In the genomic region with DNA sequence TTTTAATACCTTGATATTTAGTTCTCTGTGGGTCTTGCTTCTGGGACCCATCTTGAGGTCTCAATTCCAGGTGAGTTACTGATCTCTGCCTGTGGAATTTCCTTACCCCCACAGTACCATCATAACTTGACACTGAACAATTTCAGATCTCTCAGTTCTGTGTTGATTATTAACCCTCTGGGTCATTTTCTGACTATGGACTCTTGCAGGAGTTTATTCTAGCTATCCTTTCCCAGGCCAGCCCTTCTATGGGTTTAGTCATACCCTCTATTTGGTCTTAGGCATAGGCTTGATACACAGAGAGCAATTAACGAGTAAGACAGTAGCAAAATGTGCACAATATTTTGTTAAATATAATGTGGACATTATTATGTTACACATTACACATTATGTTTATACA, we compare ENCODE assay signal across 33 cellular contexts. TPM values are rescaled to one million over a fixed set of nuclear protein-coding genes. Genes with fewer than 3 reads are reported as not detected.
DNase-seq lines count a peak whose midpoint lies in the region; ATAC-seq and TF ChIP-seq lines count a peak whose summit lies in the region.
"Had no signal": no experiment of that assay in that cellular context is flagged by ENCODE, and none has a peak within 500 bp of the region (broad histone marks: within the 10 kb centered on the region; RNA-seq: fewer than 3 reads in every experiment).

No MANE protein-coding gene starts in this region.

- intact Hi-C loops in gastrocnemius medialis (cut with DNase I; ENCODE audit: low total_unique reads): no loop called here
- intact Hi-C loops in activated T-helper 2 cell treated with anti-CD3 and anti-CD28 coated beads, Interferon-gamma antibody, Interleukin-2, Interleukin-4, amounts not matched to agents 10 μg/mL and 5 μg/mL and 100 μg/mL, durations not matched to agents 14 hours and 24 hours and 36 hours (cut with micrococcal nuclease): no loop called here

- no peaks in the 10 kb centered on the region for H3K36me3 Mint-ChIP-seq in stimulated activated effector memory CD8-positive, alpha-beta T cell treated with anti-CD3 and anti-CD28 coated beads, Interleukin-12 subunit alpha, Interleukin-12 subunit beta, amount 100 ng/mL, for 72 hours
- H3K36me3 Mint-ChIP-seq in activated T-helper 2 cell treated with anti-CD3 and anti-CD28 coated beads, Interferon-gamma antibody, Interleukin-2, Interleukin-4, amounts not matched to agents 10 μg/mL and 5 μg/mL and 100 μg/mL, durations not matched to agents 14 hours and 24 hours and 36 hours (ENCODE audit: low read depth): no peaks in the 10 kb centered on the region
- H3K36me3 Mint-ChIP-seq: activated CD8-positive, alpha-beta memory T cell treated with anti-CD3 and anti-CD28 coated beads, Interleukin-2, amount 10 ng/mL, durations not matched to agents 7 days and 5 days; CD8-positive, alpha-beta memory T cell; naive B cell had no signal

- H3K4me3 ChIP-seq in gastrocnemius medialis: no peak overlapping the region
- H3K4me3 ChIP-seq: esophagus squamous epithelium, PC-9, prostate gland had no signal

- ATAC-seq in GM18870 (IDR thresholded peaks at IDR 0.05; ENCODE audit: unreplicated experiment) (peak; percentile 70), HG03159 (IDR thresholded peaks at IDR 0.05; ENCODE audit: unreplicated experiment) (peak; percentile 54), gastrocnemius medialis (no peak), HG03108 (IDR thresholded peaks at IDR 0.05; ENCODE audit: unreplicated experiment) (no peak)
- no peak for ATAC-seq in stimulated activated effector memory CD8-positive, alpha-beta T cell treated with anti-CD3 and anti-CD28 coated beads, Interleukin-12 subunit alpha, Interleukin-12 subunit beta, amount 100 ng/mL, for 72 hours
- ATAC-seq: activated CD8-positive, alpha-beta memory T cell treated with anti-CD3 and anti-CD28 coated beads, Interleukin-2, amount 10 ng/mL, durations not matched to agents 7 days and 5 days; activated T-cell treated with anti-CD3 and anti-CD28 coated beads, Interleukin-2, amount 50 U/mL, for 4 hours; foreskin keratinocyte; Right ventricle myocardium inferior had no signal

- H3K27me3 ChIP-seq in gastrocnemius medialis: no peaks in the 10 kb centered on the region
- H3K27me3 ChIP-seq: BE2C, esophagus squamous epithelium, foreskin keratinocyte, neutrophil had no signal

- no peak overlapping the region for H3K4me3 Mint-ChIP-seq in stimulated activated effector memory CD8-positive, alpha-beta T cell treated with anti-CD3 and anti-CD28 coated beads, Interleukin-12 subunit alpha, Interleukin-12 subunit beta, amount 100 ng/mL, for 72 hours
- H3K4me3 Mint-ChIP-seq in activated T-helper 2 cell treated with anti-CD3 and anti-CD28 coated beads, Interferon-gamma antibody, Interleukin-2, Interleukin-4, amounts not matched to agents 10 μg/mL and 5 μg/mL and 100 μg/mL, durations not matched to agents 14 hours and 24 hours and 36 hours (ENCODE audit: low read depth): no peak overlapping the region
- H3K4me3 Mint-ChIP-seq: activated CD8-positive, alpha-beta memory T cell treated with anti-CD3 and anti-CD28 coated beads, Interleukin-2, amount 10 ng/mL, durations not matched to agents 7 days and 5 days; activated T-cell treated with anti-CD3 and anti-CD28 coated beads, Interleukin-2, amount 50 U/mL, for 4 hours; CD8-positive, alpha-beta memory T cell; central memory CD8-positive, alpha-beta T cell; dendritic cell treated with granulocyte-macrophage colony-stimulating factor and Interleukin-4, amounts not matched to agents 40 ng/mL and 50 ng/mL, for 4 days; naive B cell had no signal

- peak; percentile 44 for DNase-seq in glomerular visceral epithelial cell (ENCODE audit: extremely low spot score)
- DNase-seq in gastrocnemius medialis: no peak
- no peak for DNase-seq in stimulated activated CD4-positive, alpha-beta T cell treated with anti-CD3 and anti-CD28 coated beads, Interleukin-4, amount 100 ng/mL, for 4 hours
- no peak for DNase-seq in stimulated activated effector memory CD8-positive, alpha-beta T cell treated with anti-CD3 and anti-CD28 coated beads, Interleukin-12 subunit alpha, Interleukin-12 subunit beta, amount 100 ng/mL, for 72 hours (ENCODE audit: low spot score in 2 of 2)
- no peak for DNase-seq in activated T-helper 2 cell treated with anti-CD3 and anti-CD28 coated beads, Interferon-gamma antibody, Interleukin-2, Interleukin-4, amounts not matched to agents 10 μg/mL and 5 μg/mL and 100 μg/mL, durations not matched to agents 14 hours and 24 hours and 36 hours (ENCODE audit: low spot score)
- DNase-seq: activated CD4-positive, alpha-beta T cell treated with anti-CD3 and anti-CD28 coated beads, Interleukin-2, amount 50 U/mL, for 4 hours; activated CD8-positive, alpha-beta memory T cell treated with anti-CD3 and anti-CD28 coated beads, Interleukin-2, amount 10 ng/mL, durations not matched to agents 7 days and 5 days; activated T-cell treated with anti-CD3 and anti-CD28 coated beads, Interleukin-2, amount 50 U/mL, for 4 hours; BE2C; CD8-positive, alpha-beta memory T cell; esophagus squamous epithelium; foreskin keratinocyte; hippocampal formation; Karpas-422; mesendoderm; MV-4-11; naive B cell; NCI-H1436; NCI-H2081 treated with DMSO at 0.1 percent for 48 hours; NCI-H2227 treated with DMSO at 0.1 percent for 48 hours; NCI-H526; PC-9; stimulated activated CD4-positive, alpha-beta T cell treated with anti-CD3 and anti-CD28 coated beads, Interleukin-4, amount 100 ng/mL, for 24 hours; substantia nigra; T-helper 2 cell had no signal

- peak overlapping the region; percentile 63 to 82 (median 72) for H3K27ac ChIP-seq in gastrocnemius medialis
- H3K27ac ChIP-seq: foreskin keratinocyte, neutrophil, PC-9 had no signal

- peaks cover 11% of the 10 kb centered on the region for H3K27me3 Mint-ChIP-seq in activated T-helper 2 cell treated with anti-CD3 and anti-CD28 coated beads, Interferon-gamma antibody, Interleukin-2, Interleukin-4, amounts not matched to agents 10 μg/mL and 5 μg/mL and 100 μg/mL, durations not matched to agents 14 hours and 24 hours and 36 hours (ENCODE audit: low read depth)
- H3K27me3 Mint-ChIP-seq: dendritic cell treated with granulocyte-macrophage colony-stimulating factor and Interleukin-4, amounts not matched to agents 40 ng/mL and 50 ng/mL, for 4 days; naive B cell had no signal

- no peak for TF ChIP-seq POLR2A in gastrocnemius medialis (IDR thresholded peaks at IDR 0.05)

- H3K9me3 Mint-ChIP-seq in stimulated activated effector memory CD8-positive, alpha-beta T cell treated with anti-CD3 and anti-CD28 coated beads, Interleukin-12 subunit alpha, Interleukin-12 subunit beta, amount 100 ng/mL, for 72 hours: no peaks in the 10 kb centered on the region
- no peaks in the 10 kb centered on the region for H3K9me3 Mint-ChIP-seq in activated T-helper 2 cell treated with anti-CD3 and anti-CD28 coated beads, Interferon-gamma antibody, Interleukin-2, Interleukin-4, amounts not matched to agents 10 μg/mL and 5 μg/mL and 100 μg/mL, durations not matched to agents 14 hours and 24 hours and 36 hours
- H3K9me3 Mint-ChIP-seq: activated T-cell treated with anti-CD3 and anti-CD28 coated beads, Interleukin-2, amount 50 U/mL, for 4 hours; central memory CD8-positive, alpha-beta T cell had no signal

- peaks cover 0 to 8% of the 10 kb centered on the region in 2 donors for H3K4me1 ChIP-seq in gastrocnemius medialis
- H3K4me1 ChIP-seq: prostate gland had no signal

- in situ Hi-C loops in gastrocnemius medialis (cut with MboI; ENCODE audit: low sequenced_read_pairs in 4 of 4): loop anchor here in 1 of 4 donors (25.0 kb wide), 1 partner anchor 479 kb away; the partner anchor contains the start of gene PKD2

- no peaks in the 10 kb centered on the region for H3K9me3 ChIP-seq in gastrocnemius medialis
- H3K9me3 ChIP-seq: BE2C, esophagus squamous epithelium, neutrophil, prostate gland had no signal

- TF ChIP-seq CTCF in gastrocnemius medialis (IDR thresholded peaks at IDR 0.05 in 4 of 5, conservative IDR thresholded peaks at IDR 0.05 in 1 of 5): no peak

- H3K36me3 ChIP-seq in gastrocnemius medialis: no peaks in the 10 kb centered on the region
- H3K36me3 ChIP-seq: BE2C, esophagus squamous epithelium, neutrophil, prostate gland had no signal

- H3K27ac Mint-ChIP-seq in stimulated activated effector memory CD8-positive, alpha-beta T cell treated with anti-CD3 and anti-CD28 coated beads, Interleukin-12 subunit alpha, Interleukin-12 subunit beta, amount 100 ng/mL, for 72 hours: no peak overlapping the region
- H3K27ac Mint-ChIP-seq in activated T-helper 2 cell treated with anti-CD3 and anti-CD28 coated beads, Interferon-gamma antibody, Interleukin-2, Interleukin-4, amounts not matched to agents 10 μg/mL and 5 μg/mL and 100 μg/mL, durations not matched to agents 14 hours and 24 hours and 36 hours: no peak overlapping the region
- H3K27ac Mint-ChIP-seq: activated CD8-positive, alpha-beta memory T cell treated with anti-CD3 and anti-CD28 coated beads, Interleukin-2, amount 10 ng/mL, durations not matched to agents 7 days and 5 days; dendritic cell treated with granulocyte-macrophage colony-stimulating factor and Interleukin-4, amounts not matched to agents 40 ng/mL and 50 ng/mL, for 4 days had no signal

- H3K4me1 Mint-ChIP-seq in stimulated activated effector memory CD8-positive, alpha-beta T cell treated with anti-CD3 and anti-CD28 coated beads, Interleukin-12 subunit alpha, Interleukin-12 subunit beta, amount 100 ng/mL, for 72 hours: no peaks in the 10 kb centered on the region
- no peaks in the 10 kb centered on the region for H3K4me1 Mint-ChIP-seq in activated T-helper 2 cell treated with anti-CD3 and anti-CD28 coated beads, Interferon-gamma antibody, Interleukin-2, Interleukin-4, amounts not matched to agents 10 μg/mL and 5 μg/mL and 100 μg/mL, durations not matched to agents 14 hours and 24 hours and 36 hours (ENCODE audit: low read depth)
- H3K4me1 Mint-ChIP-seq: activated CD8-positive, alpha-beta memory T cell treated with anti-CD3 and anti-CD28 coated beads, Interleukin-2, amount 10 ng/mL, durations not matched to agents 7 days and 5 days; CD8-positive, alpha-beta memory T cell; central memory CD8-positive, alpha-beta T cell had no signal

RNA-seq across cellular contexts. Expression of gene SPARCL1, which starts 3.7 kb away (rescaled TPM):
- total RNA-seq in gastrocnemius medialis: 100 to 1,000 TPM; 225 to 357 (median 273) TPM
- total RNA-seq in activated T-helper 2 cell treated with anti-CD3 and anti-CD28 coated beads, Interferon-gamma antibody, Interleukin-2, Interleukin-4, amounts not matched to agents 10 μg/mL and 5 μg/mL and 100 μg/mL, durations not matched to agents 14 hours and 24 hours and 36 hours: not detected in 2 replicates
- total RNA-seq: activated CD8-positive, alpha-beta memory T cell treated with anti-CD3 and anti-CD28 coated beads, Interleukin-2, amount 10 ng/mL, durations not matched to agents 7 days and 5 days; CD8-positive, alpha-beta memory T cell; foreskin keratinocyte; PC-9 had no signal

Comparison
In these comparisons a context has a peak if more than half of its experiments do, and no peak if none do; other contexts are left out.
1. ATAC-seq: peak in GM18870 (single experiment) and HG03159 (single experiment); none in gastrocnemius medialis (0 of 2), stimulated activated effector memory CD8-positive, alpha-beta T cell treated with anti-CD3 and anti-CD28 coated beads, Interleukin-12 subunit alpha, Interleukin-12 subunit beta, amount 100 ng/mL, for 72 hours (single experiment) and HG03108 (single experiment).
2. RNA of gene SPARCL1, which starts 3.7 kb away (total RNA-seq): 225 to 357 TPM in gastrocnemius medialis; not detected in activated T-helper 2 cell treated with anti-CD3 and anti-CD28 coated beads, Interferon-gamma antibody, Interleukin-2, Interleukin-4, amounts not matched to agents 10 μg/mL and 5 μg/mL and 100 μg/mL, durations not matched to agents 14 hours and 24 hours and 36 hours; every median in the first group is over 100 times any median in the second.